Comparison of ENCODE assay signal across 9 cellular contexts in genomic region chr22:23913306-23913660, GRCh38. TPM values are rescaled to one million over a fixed set of nuclear protein-coding genes. Genes with fewer than 3 reads are reported as not detected.
DNase-seq lines count a peak whose midpoint lies in the region; ATAC-seq, FAIRE-seq and TF ChIP-seq lines count a peak whose summit lies in the region.
"Had no signal": no experiment of that assay in that cellular context is flagged by ENCODE, and none has a peak within 500 bp of the region (broad histone marks: within the 10 kb centered on the region; RNA-seq: fewer than 3 reads in every experiment).

No MANE protein-coding gene starts in this region.

- DNase-seq in GM13977 (ENCODE audit: low spot score), result peak; percentile 57
- no peak for DNase-seq in bronchial epithelial cell (ENCODE audit: low read depth)
- DNase-seq in naive thymus-derived CD4-positive, alpha-beta T cell, result peak in 1 of 9 donors; percentile 8
- DNase-seq in DMS153 (lab: John Stamatoyannopoulos, UW), result no peak
- no peak for DNase-seq in NCI-H2029 (lab: John Stamatoyannopoulos, UW)
- DNase-seq in mesenteric fat pad (ENCODE audit: low spot score), result no peak

- CTCF ChIA-PET in naive thymus-derived CD4-positive, alpha-beta T cell (lab: Charles Lee), result interaction anchor here (0.6 kb wide), 1 partner anchor 25 kb away, joined by 4 read pairs; no protein-coding TSS in a partner anchor

- H3K9me3 ChIP-seq in HUES64 (ENCODE audit: insufficient read depth, low read depth, low read length), result no peaks in the 10 kb centered on the region; the same call in 1 of the 2 replicates
- H3K9me3 ChIP-seq in naive thymus-derived CD4-positive, alpha-beta T cell (ENCODE audit: control insufficient read depth in 2 of 3, low read length in 3 of 3), result no peaks in the 10 kb centered on the region

- H3K9me3 Mint-ChIP-seq in naive thymus-derived CD4-positive, alpha-beta T cell, result peaks cover 0 to 4% (median 0%) of the 10 kb centered on the region in 11 donors

- POLR2A ChIA-PET in naive thymus-derived CD4-positive, alpha-beta T cell (lab: Charles Lee), result interaction anchor here (0.6 to 6.2 kb wide), 12 partner anchors 10 to 328 kb away, joined by 3 to 67 read pairs (median 4); partner anchors contain the start of genes CABIN1, MIF, SLC2A11 and SMARCB1

- H3K27me3 ChIP-seq in HUES64 (ENCODE audit: insufficient read depth, low read length) (no peaks in the 10 kb centered on the region), bronchial epithelial cell (ENCODE audit: control insufficient read depth, insufficient read depth, low read length) (no peaks in the 10 kb centered on the region)
- no peaks in the 10 kb centered on the region for H3K27me3 ChIP-seq in naive thymus-derived CD4-positive, alpha-beta T cell (ENCODE audit: control insufficient read depth in 2 of 2, insufficient read depth in 2 of 2, low read length in 2 of 2)

- TF ChIP-seq CTCF in GM13977 (IDR thresholded peaks at IDR 0.05; ENCODE audit: extremely low read depth, insufficient read depth, missing control alignments) (no peak), bronchial epithelial cell (IDR thresholded peaks at IDR 0.05; ENCODE audit: insufficient read depth, low read length, severe bottlenecking) (no peak)

- peak overlapping the region; percentile 70 for H3K9ac ChIP-seq in HUES64 (ENCODE audit: low read depth, low read length)

- H3K27ac Mint-ChIP-seq in naive thymus-derived CD4-positive, alpha-beta T cell, result peak overlapping the region; percentile 89 to 99 (median 98)

- H3K27me3 Mint-ChIP-seq in naive thymus-derived CD4-positive, alpha-beta T cell, result peaks cover 0 to 6% (median 0%) of the 10 kb centered on the region in 5 donors

- in situ Hi-C loops in GM13977 (cut with MboI; ENCODE audit: low pct_unique_long_range_greater_than_20kb, low sequenced_read_pairs, unreplicated experiment), result no loop called here

- no peak for ATAC-seq in naive thymus-derived CD4-positive, alpha-beta T cell
- no peak for ATAC-seq in GM18858 (IDR thresholded peaks at IDR 0.05; ENCODE audit: unreplicated experiment)

- H3K4me1 Mint-ChIP-seq in naive thymus-derived CD4-positive, alpha-beta T cell, result peaks cover 7 to 34% (median 16%) of the 10 kb centered on the region in 7 donors

- H3K36me3 ChIP-seq in HUES64 (ENCODE audit: insufficient read depth, low read length), result no peaks in the 10 kb centered on the region
- no peaks in the 10 kb centered on the region for H3K36me3 ChIP-seq in bronchial epithelial cell (ENCODE audit: control insufficient read depth, insufficient read depth, low read length)
- H3K36me3 ChIP-seq in naive thymus-derived CD4-positive, alpha-beta T cell (ENCODE audit: control insufficient read depth in 2 of 3, insufficient read depth in 3 of 3, low read length in 3 of 3), result no peaks in the 10 kb centered on the region

- no peak for FAIRE-seq in bronchial epithelial cell (lab: Jason Lieb, UNC)
- FAIRE-seq: TTC549 had no signal

- peaks cover 0 to 2% (median 0%) of the 10 kb centered on the region in 5 donors for H3K36me3 Mint-ChIP-seq in naive thymus-derived CD4-positive, alpha-beta T cell

- WGBS in HUES64, result 55% methylated on average over 1 of the region's 1 CpG

- peak overlapping the region; percentile 57 for H3K4me3 ChIP-seq in HUES64 (ENCODE audit: low read length)
- H3K4me3 ChIP-seq in bronchial epithelial cell (ENCODE audit: low read depth, low read length), result peak overlapping the region; percentile 56
- peak overlapping the region; percentile 83 for H3K4me3 ChIP-seq in naive thymus-derived CD4-positive, alpha-beta T cell (ENCODE audit: low read length)

- intact Hi-C loops in naive thymus-derived CD4-positive, alpha-beta T cell (cut with micrococcal nuclease), result loop anchor here in 1 of 2 donors (5.0 kb wide), 1 partner anchor 196 kb away; no protein-coding TSS in a partner anchor

- H3K4me1 ChIP-seq in HUES64 (ENCODE audit: insufficient read depth, low read length), result peaks cover 20% of the 10 kb centered on the region
- peaks cover 0 to 7% of the 10 kb centered on the region in 2 donors for H3K4me1 ChIP-seq in naive thymus-derived CD4-positive, alpha-beta T cell (ENCODE audit: control insufficient read depth in 2 of 2, insufficient read depth in 2 of 2, low read length in 2 of 2)

- peak overlapping the region; percentile 84 to 97 (median 93) for H3K4me3 Mint-ChIP-seq in naive thymus-derived CD4-positive, alpha-beta T cell

- H3K27ac ChIP-seq in HUES64 (ENCODE audit: low read depth, low read length), result peak overlapping the region; percentile 78; the same call in 1 of the 2 replicates
- peak overlapping the region; percentile 78 for H3K27ac ChIP-seq in naive thymus-derived CD4-positive, alpha-beta T cell (ENCODE audit: low read depth, low read length)

RNA-seq across cellular contexts. Expression of gene MIF, which starts 19.1 kb away (rescaled TPM):
- polyA plus RNA-seq in HUES64 (2013, experiment 1 of 2), result 1,003 TPM
- polyA plus RNA-seq in HUES64 (2013, experiment 2 of 2), result 1,057 TPM
- total RNA-seq in bronchial epithelial cell, result 252 and 448 TPM in 2 replicates
- total RNA-seq in naive thymus-derived CD4-positive, alpha-beta T cell, result 1,000 to 10,000 TPM in 1 of 5 experiments, 100 to 1,000 TPM in 4; 179 to 1,010 (median 197) TPM
- 1,000 to 10,000 TPM in 1 of 2 donors, 100 to 1,000 TPM in 1; 945 to 1,099 TPM for polyA plus RNA-seq in naive thymus-derived CD4-positive, alpha-beta T cell
- 319 TPM for total RNA-seq in mesenteric fat pad

RNA-seq across cellular contexts. Expression of gene GSTT2B, which starts 47.7 kb away (rescaled TPM):
- 13.1 TPM for polyA plus RNA-seq in HUES64 (2013, experiment 1 of 2)
- 12.8 TPM for polyA plus RNA-seq in HUES64 (2013, experiment 2 of 2)
- 0.79 and 0.90 TPM in 2 replicates for total RNA-seq in bronchial epithelial cell
- total RNA-seq in naive thymus-derived CD4-positive, alpha-beta T cell, result not detected
- polyA plus RNA-seq in naive thymus-derived CD4-positive, alpha-beta T cell, result not detected
- 3.8 TPM for total RNA-seq in mesenteric fat pad

RNA-seq across cellular contexts. Expression of gene DDTL, which starts 53.4 kb away (rescaled TPM):
- polyA plus RNA-seq in HUES64 (2013, experiment 1 of 2), result 1.3 TPM
- polyA plus RNA-seq in HUES64 (2013, experiment 2 of 2), result 1.1 TPM
- under 0.01 and 1.2 TPM in 2 replicates for total RNA-seq in bronchial epithelial cell
- total RNA-seq in naive thymus-derived CD4-positive, alpha-beta T cell, result 1 to 10 TPM; 3.3 to 5.7 (median 4.9) TPM
- 1 to 10 TPM; 2.3 to 2.9 TPM for polyA plus RNA-seq in naive thymus-derived CD4-positive, alpha-beta T cell
- total RNA-seq in mesenteric fat pad, result 1.2 TPM

RNA-seq across cellular contexts. Expression of gene SLC2A11, which starts 55.6 kb away (rescaled TPM):
- 10.3 TPM for polyA plus RNA-seq in HUES64 (2013, experiment 1 of 2)
- 8.8 TPM for polyA plus RNA-seq in HUES64 (2013, experiment 2 of 2)
- total RNA-seq in bronchial epithelial cell (6.8 and 8.2 TPM in 2 replicates), mesenteric fat pad (8.4 TPM)
- 10 to 100 TPM; 10.5 to 29.7 (median 14.7) TPM for total RNA-seq in naive thymus-derived CD4-positive, alpha-beta T cell
- polyA plus RNA-seq in naive thymus-derived CD4-positive, alpha-beta T cell, result 1 to 10 TPM; 5.9 to 8.3 TPM
